Comparison of ENCODE assay signal across 8 cellular contexts in the genomic region with DNA sequence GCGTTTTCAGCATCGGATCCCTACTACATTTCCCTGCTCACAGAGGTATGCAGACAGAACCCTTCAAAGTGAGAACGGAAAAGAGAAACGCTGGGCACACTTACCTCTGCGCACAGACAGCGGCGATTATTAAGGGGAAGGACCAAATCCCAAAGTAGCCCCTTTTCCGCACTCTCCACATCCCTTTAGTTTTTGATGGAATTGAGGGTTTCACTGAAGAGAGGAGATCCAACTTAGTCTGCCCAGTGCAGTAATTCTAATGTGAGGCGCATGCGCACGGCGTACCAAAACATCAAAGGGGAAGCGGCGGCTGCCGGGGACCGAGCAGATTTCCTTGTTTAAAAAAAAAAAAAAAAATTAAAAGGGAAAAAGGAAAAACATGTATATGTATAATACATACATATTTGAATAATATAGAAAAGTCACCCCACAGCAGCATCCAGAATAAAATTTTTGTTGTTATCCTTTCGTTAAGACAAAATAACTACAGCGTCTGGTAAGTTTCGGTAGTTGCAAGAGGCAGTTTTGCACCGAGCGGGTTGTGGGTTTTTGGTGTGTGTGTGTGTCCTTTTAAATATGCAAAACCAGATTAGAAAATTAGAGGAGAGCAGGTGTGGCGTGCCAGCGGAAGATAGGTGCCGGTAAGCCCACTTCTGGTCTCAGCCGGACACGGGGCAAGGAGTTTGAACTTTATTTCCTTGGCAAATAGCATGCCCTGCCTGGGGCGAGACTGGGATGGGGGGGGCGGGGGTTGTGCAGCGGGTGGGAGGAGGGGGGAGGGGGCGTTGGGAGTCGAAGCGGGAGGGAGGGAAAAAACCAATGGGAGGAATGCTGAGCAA. TPM values are rescaled to one million over a fixed set of nuclear protein-coding genes. Genes with fewer than 3 reads are reported as not detected.
DNase-seq lines count a peak whose midpoint lies in the region; ATAC-seq, FAIRE-seq and TF ChIP-seq lines count a peak whose summit lies in the region.

A gene (minus strand): TSS at position 263 of the 839 bp plus-strand sequence. CDS start 82 bp downstream, at position 181.

- H3K4me1 Mint-ChIP-seq in Calu3 (ENCODE audit: low read depth, unreplicated experiment) = peaks cover 8% of the 10 kb centered on the region
- H3K4me1 Mint-ChIP-seq in stimulated activated effector memory CD8-positive, alpha-beta T cell treated with anti-CD3 and anti-CD28 coated beads, Interleukin-12 subunit alpha, Interleukin-12 subunit beta, amount 100 ng/mL, for 72 hours = peaks cover 11% of the 10 kb centered on the region

- TF ChIP-seq POLR2A in HepG2 (IDR thresholded peaks at IDR 0.05; ENCODE audit: insufficient read depth in 1 of 2, low read depth in 2 of 2, low read length in 2 of 2) = no peak

- H3K27ac Mint-ChIP-seq in Calu3 (ENCODE audit: unreplicated experiment) = peak within 1 kb of the TSS; percentile 43
- H3K27ac Mint-ChIP-seq in stimulated activated effector memory CD8-positive, alpha-beta T cell treated with anti-CD3 and anti-CD28 coated beads, Interleukin-12 subunit alpha, Interleukin-12 subunit beta, amount 100 ng/mL, for 72 hours = no peak within 1 kb of the TSS

- H3K4me1 ChIP-seq in HepG2 (ENCODE audit: insufficient read depth, low read length) = no peaks in the 10 kb centered on the region

- FAIRE-seq in GM19239 (lab: Jason Lieb, UNC) = no peak
- FAIRE-seq in HepG2 (lab: Jason Lieb, UNC) = no peak

- peaks cover 0 to 27% of the 10 kb centered on the region in 2 experiments; a peak in 3 of 5 replicates for H3K27me3 ChIP-seq in HepG2 (ENCODE audit: control insufficient read depth in 1 of 2, insufficient read depth in 2 of 2, low read length in 2 of 2)

- no peaks in the 10 kb centered on the region for H3K9me3 Mint-ChIP-seq in Calu3 (ENCODE audit: low read depth, unreplicated experiment)
- H3K9me3 Mint-ChIP-seq in stimulated activated effector memory CD8-positive, alpha-beta T cell treated with anti-CD3 and anti-CD28 coated beads, Interleukin-12 subunit alpha, Interleukin-12 subunit beta, amount 100 ng/mL, for 72 hours = no peaks in the 10 kb centered on the region

- no peaks in the 10 kb centered on the region for H3K79me2 ChIP-seq in HepG2 (ENCODE audit: insufficient read depth, low read length)

- H3K4me3 Mint-ChIP-seq in Calu3 (ENCODE audit: low read depth, unreplicated experiment) = peak within 1 kb of the TSS; percentile 50
- H3K4me3 Mint-ChIP-seq in stimulated activated effector memory CD8-positive, alpha-beta T cell treated with anti-CD3 and anti-CD28 coated beads, Interleukin-12 subunit alpha, Interleukin-12 subunit beta, amount 100 ng/mL, for 72 hours = peak within 1 kb of the TSS; percentile 30

- H4K20me1 ChIP-seq in HepG2 (ENCODE audit: insufficient read depth, low read length) = no peaks in the 10 kb centered on the region

- in situ Hi-C loops in HepG2 (cut with HindIII; ENCODE audit: extremely low pct_ligation_motif_present, low pct_unique_long_range_greater_than_20kb) = loop anchor here (25.0 kb wide), 1 partner anchor 1866 kb away; no protein-coding TSS in a partner anchor

- ATAC-seq in HG03196 (IDR thresholded peaks at IDR 0.05; ENCODE audit: unreplicated experiment) (peak; percentile 71), HepG2 (peak; percentile 48)
- ATAC-seq in stimulated activated effector memory CD8-positive, alpha-beta T cell treated with anti-CD3 and anti-CD28 coated beads, Interleukin-12 subunit alpha, Interleukin-12 subunit beta, amount 100 ng/mL, for 72 hours = no peak

- no peaks in the 10 kb centered on the region for H3K36me3 ChIP-seq in HepG2 (replicated peaks in 1 of 2; ENCODE audit: control insufficient read depth in 1 of 2, insufficient read depth in 2 of 2, low read length in 2 of 2)

- H3K36me3 Mint-ChIP-seq in Calu3 (ENCODE audit: insufficient read depth, unreplicated experiment) = peaks cover 4% of the 10 kb centered on the region
- no peaks in the 10 kb centered on the region for H3K36me3 Mint-ChIP-seq in stimulated activated effector memory CD8-positive, alpha-beta T cell treated with anti-CD3 and anti-CD28 coated beads, Interleukin-12 subunit alpha, Interleukin-12 subunit beta, amount 100 ng/mL, for 72 hours

- no peaks in the 10 kb centered on the region for H3K9me3 ChIP-seq in HepG2 (ENCODE audit: low read length)

- CTCF ChIA-PET in Calu3 (lab: Charles Lee) = no interaction called here
- CTCF ChIA-PET in HepG2 (lab: Yijun Ruan, JAX; ENCODE audit: low intra/inter-chr PET ratio, low total read pairs) = no interaction called here

- no peak within 1 kb of the TSS for H3K9ac ChIP-seq in HepG2 (ENCODE audit: insufficient read depth, low read depth, low read length)

- H3K27ac ChIP-seq in coronary artery (no peak within 1 kb of the TSS), HepG2 (ENCODE audit: extremely low read length, insufficient read depth, low read length) (no peak within 1 kb of the TSS)

- H2AFZ ChIP-seq in HepG2 (ENCODE audit: low read length) = no peak within 1 kb of the TSS

- intact Hi-C loops in Calu3 (cut with micrococcal nuclease; ENCODE audit: unreplicated experiment) = loop anchor here (10.0 kb wide), 1 partner anchor 1032 kb away; no protein-coding TSS in a partner anchor
- intact Hi-C loops in HepG2 (cut with micrococcal nuclease; ENCODE audit: unreplicated experiment) = loop anchor here (10.0 kb wide), 1 partner anchor 378 kb away; no protein-coding TSS in a partner anchor

- 7% methylated on average over 32 of the region's 32 CpGs for WGBS in HepG2 (ENCODE audit: low lambda C conversion rate)

- no TSS peak for BruUV-seq in Calu3 (replicated peaks; lab: Mats Ljungman, UMichigan)
- BruUV-seq in HepG2 (replicated peaks; lab: Mats Ljungman, UMichigan) = no TSS peak

- TF ChIP-seq EP300 in HepG2 (IDR thresholded peaks at IDR 0.05; ENCODE audit: low read depth in 2 of 2, low read length in 2 of 2) (no peak), HepG2 (CRISPR knock-in tag; IDR thresholded peaks at IDR 0.05; ENCODE audit: borderline replicate concordance) (no peak)

- H3K27me3 Mint-ChIP-seq in Calu3 (ENCODE audit: unreplicated experiment) = peaks cover 52% of the 10 kb centered on the region

- H3K4me2 ChIP-seq in HepG2 (ENCODE audit: low read depth, low read length) = peak within 1 kb of the TSS; percentile 73

- no peak for TF ChIP-seq RAD21 in HepG2 (CRISPR knock-in tag; IDR thresholded peaks at IDR 0.05)

- POLR2A ChIA-PET in HepG2 (lab: Yijun Ruan, JAX) = no interaction called here

- no peak for TF ChIP-seq CTCF in Calu3 (IDR thresholded peaks at IDR 0.05; ENCODE audit: unreplicated experiment)
- TF ChIP-seq CTCF in coronary artery (IDR thresholded peaks at IDR 0.05) = no peak
- TF ChIP-seq CTCF in HepG2 (CRISPR knock-in tag; IDR thresholded peaks at IDR 0.05) = no peak

- DNase-seq in Calu3 = peak; percentile 32
- peak; percentile 40 for DNase-seq in GM19239 (ENCODE audit: insufficient read length, low spot score)
- DNase-seq in RPMI8226 = peak; percentile 68
- no peak for DNase-seq in coronary artery (ENCODE audit: low spot score)
- DNase-seq in HepG2 (ENCODE audit: low spot score) = peak; percentile 16
- no peak for DNase-seq in stimulated activated effector memory CD8-positive, alpha-beta T cell treated with anti-CD3 and anti-CD28 coated beads, Interleukin-12 subunit alpha, Interleukin-12 subunit beta, amount 100 ng/mL, for 72 hours (ENCODE audit: low spot score in 2 of 2)
- DNase-seq in ureter (ENCODE audit: low spot score) = no peak

- H3K4me3 ChIP-seq in coronary artery (peak within 1 kb of the TSS; percentile 71), HepG2 (replicated peaks in 1 of 3; ENCODE audit: insufficient read depth in 1 of 3, low read depth in 2 of 3, low read length in 3 of 3) (peak within 1 kb of the TSS; percentile 29 to 50 (median 48))

TF ChIP-seq in HepG2, 621 proteins besides CTCF, POLR2A, EP300 and RAD21:
- TF ChIP-seq MED8 (CRISPR knock-in tag; IDR thresholded peaks at IDR 0.05; ENCODE audit: insufficient replicate concordance) (no peak), TCF7 (IDR thresholded peaks at IDR 0.05; ENCODE audit: low read depth) (peak; percentile 53; the same call in 1 of the 2 replicates), TCF7L2 (IDR thresholded peaks at IDR 0.05; ENCODE audit: low read depth, low read length) (peak; percentile 28; the same call in 1 of the 2 replicates)

RNA-seq across cellular contexts. Expression of the gene that starts here (rescaled TPM):
- total RNA-seq in Calu3 (2022) (not detected in 2 replicates), HepG2 (2016; rRNA removed; fragmentation: Illumina TruSeq; extraction: Trizol) (not detected in 2 replicates), ureter (0.34 TPM)
- not detected in 2 replicates for total RNA-seq in HepG2 (2016; cell fraction: cytosol; rRNA removed; fragmentation: Illumina TruSeq; extraction: Trizol; ENCODE audit: low read depth)
- total RNA-seq in HepG2 (2016; cell fraction: insoluble cytoplasmic fraction; rRNA removed; fragmentation: Illumina TruSeq; extraction: Trizol) = not detected in 2 replicates
- not detected in 2 replicates for total RNA-seq in HepG2 (2016; cell fraction: membrane; rRNA removed; fragmentation: Illumina TruSeq; extraction: Trizol)
- not detected in 2 replicates for total RNA-seq in HepG2 (2016; cell fraction: nucleus; rRNA removed; fragmentation: Illumina TruSeq; extraction: Trizol)
- polyA plus RNA-seq in HepG2 (2011; rRNA removed) = 0.01 TPM in 1 of 2 replicates, not detected in the other
- not detected in 2 replicates for polyA plus RNA-seq in HepG2 (2011; cell fraction: cytosol; rRNA removed)
- polyA plus RNA-seq in HepG2 (2011; cell fraction: nucleus; rRNA removed) = not detected in 2 replicates
- polyA plus RNA-seq in HepG2 (2012) = not detected in 2 replicates
- not detected in 2 replicates for polyA plus RNA-seq in HepG2 (2016; cell fraction: cytosol; fragmentation: Illumina TruSeq; extraction: Trizol; ENCODE audit: low read depth)
- polyA plus RNA-seq in HepG2 (2016; cell fraction: insoluble cytoplasmic fraction; fragmentation: Illumina TruSeq; extraction: Trizol; ENCODE audit: low read depth) = not detected in 2 replicates
- polyA plus RNA-seq in HepG2 (2016; cell fraction: membrane; fragmentation: Illumina TruSeq; extraction: Trizol; ENCODE audit: low read depth) = not detected in 2 replicates
- polyA plus RNA-seq in HepG2 (2016; cell fraction: nucleus; fragmentation: Illumina TruSeq; extraction: Trizol; ENCODE audit: insufficient read depth, low read depth) = not detected in 2 replicates
- not detected in 2 replicates for polyA minus RNA-seq in HepG2 (2011; rRNA and poly(A)+ RNA removed; ENCODE audit: low replicate concordance)
- not detected in 2 replicates for polyA minus RNA-seq in HepG2 (2011; cell fraction: cytosol; rRNA and poly(A)+ RNA removed)
- not detected in 2 replicates for polyA minus RNA-seq in HepG2 (2011; cell fraction: nucleus; rRNA and poly(A)+ RNA removed)

Comparison
In these comparisons a context has a peak if more than half of its experiments do, and no peak if none do; other contexts are left out.
1. Peak in DNase-seq in Calu3; RNA of the gene not detected or under 1 TPM.
2. Peak in DNase-seq, ATAC-seq, H3K4me3 ChIP-seq and H3K4me2 ChIP-seq in HepG2; RNA of the gene not detected or under 1 TPM.
3. DNase-seq: peak in GM19239 (single experiment) and RPMI8226 (single experiment); none in coronary artery (single experiment), stimulated activated effector memory CD8-positive, alpha-beta T cell treated with anti-CD3 and anti-CD28 coated beads, Interleukin-12 subunit alpha, Interleukin-12 subunit beta, amount 100 ng/mL, for 72 hours (0 of 2) and ureter (single experiment).